In the genomic region with DNA sequence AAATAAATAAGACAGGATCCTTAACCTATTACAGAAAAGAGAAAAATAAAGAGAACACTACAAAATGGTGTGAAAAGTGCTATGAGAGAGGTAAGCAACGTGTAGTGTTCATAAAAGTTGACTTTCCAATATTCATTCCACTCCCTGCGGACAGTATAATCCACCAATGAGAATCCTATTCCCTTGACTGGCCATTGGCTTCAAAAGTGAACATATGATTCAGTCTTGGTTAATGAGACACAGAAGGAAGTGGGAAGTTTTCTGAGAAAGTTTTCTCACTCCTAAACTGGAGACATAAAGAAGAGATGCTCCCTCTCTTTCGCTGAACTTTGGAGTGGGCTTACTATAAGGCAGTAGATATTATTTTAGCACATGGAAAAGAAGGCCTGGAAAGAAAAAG, we compare ENCODE assay signal across 35 cellular contexts.
DNase-seq lines count a peak whose midpoint lies in the region; ATAC-seq, FAIRE-seq and TF ChIP-seq lines count a peak whose summit lies in the region.
"Had no signal": no experiment of that assay in that cellular context is flagged by ENCODE, and none has a peak within 500 bp of the region (broad histone marks: within the 10 kb centered on the region; RNA-seq: fewer than 3 reads in every experiment).

No MANE protein-coding gene starts in this region.

- DNase-seq in HepG2 (ENCODE audit: low spot score) = no peak
- DNase-seq in right lobe of liver = no peak
- DNase-seq in WTC11 (ENCODE audit: low spot score) = no peak
- DNase-seq in mesothelial cell of epicardium (ENCODE audit: low spot score in 2 of 2, unreplicated experiment in 2 of 2) = no peak
- DNase-seq in esophagus muscularis mucosa (ENCODE audit: extremely low spot score) = no peak
- no peak for DNase-seq in NCI-H446 (lab: John Stamatoyannopoulos, UW)
- DNase-seq: 8988T; ACHN; AML-193; BE2C; C1 segment of cervical spinal cord; Caco-2; Calu3; CD4-positive, alpha-beta memory T cell; CD4-positive, alpha-beta T cell; CD4-positive, CD25-positive, alpha-beta regulatory T cell; CD8-positive, alpha-beta memory T cell; CD8-positive, alpha-beta T cell; COR-L47; DMS 273 treated with DMSO at 0.1 percent for 48 hours; DMS153; DMS53; DMS79; DMS79 treated with DMSO at 0.1 percent for 48 hours; DND-41; EL had no signal

- H3K4me1 Mint-ChIP-seq in WTC11 = peaks cover 50% of the 10 kb centered on the region
- H3K4me1 Mint-ChIP-seq in mesothelial cell of epicardium = peaks cover 12% of the 10 kb centered on the region
- H3K4me1 Mint-ChIP-seq: B cell; CD14-positive monocyte; CD4-positive, alpha-beta memory T cell; CD4-positive, CD25-positive, alpha-beta regulatory T cell; CD8-positive, alpha-beta memory T cell had no signal

- H3K36me3 Mint-ChIP-seq in WTC11 (peaks cover 58% of the 10 kb centered on the region), mesothelial cell of epicardium (no peaks in the 10 kb centered on the region)
- H3K36me3 Mint-ChIP-seq: CD14-positive monocyte; CD4-positive, alpha-beta memory T cell; CD4-positive, CD25-positive, alpha-beta regulatory T cell; CD8-positive, alpha-beta memory T cell; CD8-positive, alpha-beta T cell had no signal

- no peak for TF ChIP-seq CTCF in HepG2 (CRISPR knock-in tag; IDR thresholded peaks at IDR 0.05)
- TF ChIP-seq CTCF in right lobe of liver (IDR thresholded peaks at IDR 0.05) = no peak
- no peak for TF ChIP-seq CTCF in WTC11 (IDR thresholded peaks at IDR 0.05)
- TF ChIP-seq CTCF in mesothelial cell of epicardium (IDR thresholded peaks at IDR 0.05; ENCODE audit: unreplicated experiment) = no peak
- no peak for TF ChIP-seq CTCF in esophagus muscularis mucosa (IDR thresholded peaks at IDR 0.05)

- intact Hi-C loops in HepG2 (cut with micrococcal nuclease; ENCODE audit: unreplicated experiment) = loop anchor here (1.0 kb wide), 1 partner anchor 8 kb away; no protein-coding TSS in a partner anchor
- intact Hi-C loops in right lobe of liver (cut with DNase I) = no loop called here
- intact Hi-C loops in esophagus muscularis mucosa (cut with DNase I) = loop anchor here (10.0 kb wide), 1 partner anchor 123 kb away; no protein-coding TSS in a partner anchor

- TF ChIP-seq POLR2A in HepG2 (IDR thresholded peaks at IDR 0.05; ENCODE audit: insufficient read depth in 1 of 2, low read depth in 2 of 2, low read length in 2 of 2) (no peak), right lobe of liver (IDR thresholded peaks at IDR 0.05) (no peak), esophagus muscularis mucosa (IDR thresholded peaks at IDR 0.05; ENCODE audit: low read depth) (no peak)

- H2AFZ ChIP-seq in HepG2 (ENCODE audit: low read length) = no peak overlapping the region

- FAIRE-seq in HepG2 (lab: Jason Lieb, UNC) = no peak
- FAIRE-seq: A204.1, A549, D721Med had no signal

- no peak overlapping the region for H3K4me3 ChIP-seq in HepG2 (replicated peaks in 1 of 3; ENCODE audit: insufficient read depth in 1 of 3, low read depth in 2 of 3, low read length in 3 of 3)
- H3K4me3 ChIP-seq in right lobe of liver = no peak overlapping the region
- no peak overlapping the region for H3K4me3 ChIP-seq in esophagus muscularis mucosa
- H3K4me3 ChIP-seq: A549; BLaER1; BLaER1 treated with 17β-estradiol and CSF1 and Interleukin-3, amounts not matched to agents 10 nM and 100 nM had no signal

- TF ChIP-seq RAD21 in HepG2 (CRISPR knock-in tag; IDR thresholded peaks at IDR 0.05) = no peak

- no peaks in the 10 kb centered on the region for H4K20me1 ChIP-seq in HepG2 (ENCODE audit: insufficient read depth, low read length)
- H4K20me1 ChIP-seq: BLaER1; BLaER1 treated with 17β-estradiol and CSF1 and Interleukin-3, amounts not matched to agents 10 nM and 100 nM had no signal

- CTCF ChIA-PET in HepG2 (lab: Yijun Ruan, JAX; ENCODE audit: low intra/inter-chr PET ratio, low total read pairs) = no interaction called here
- CTCF ChIA-PET in WTC11 (lab: Charles Lee) = no interaction called here

- H3K36me3 ChIP-seq in HepG2 (replicated peaks in 1 of 2; ENCODE audit: control insufficient read depth in 1 of 2, insufficient read depth in 2 of 2, low read length in 2 of 2) (no peaks in the 10 kb centered on the region), right lobe of liver (no peaks in the 10 kb centered on the region), esophagus muscularis mucosa (no peaks in the 10 kb centered on the region)
- H3K36me3 ChIP-seq: BE2C; BLaER1; BLaER1 treated with 17β-estradiol and CSF1 and Interleukin-3, amounts not matched to agents 10 nM and 100 nM had no signal

- in situ Hi-C loops in HepG2 (cut with HindIII; ENCODE audit: extremely low pct_ligation_motif_present, low pct_unique_long_range_greater_than_20kb) = no loop called here

- H3K9me3 ChIP-seq in HepG2 (ENCODE audit: low read length) (no peaks in the 10 kb centered on the region), right lobe of liver (no peaks in the 10 kb centered on the region), esophagus muscularis mucosa (no peaks in the 10 kb centered on the region)
- H3K9me3 ChIP-seq: A549; BE2C; BLaER1; BLaER1 treated with 17β-estradiol and CSF1 and Interleukin-3, amounts not matched to agents 10 nM and 100 nM; Caco-2 had no signal

- ATAC-seq in HepG2 (no peak), right lobe of liver (no peak), WTC11 (no peak)
- ATAC-seq: A549; CD8-positive, alpha-beta T cell had no signal

- POLR2A ChIA-PET in HepG2 (lab: Yijun Ruan, JAX) = no interaction called here
- POLR2A ChIA-PET in WTC11 (lab: Charles Lee) = no interaction called here

- H3K27me3 Mint-ChIP-seq in WTC11 (ENCODE audit: low read depth) (no peaks in the 10 kb centered on the region; the same call in 1 of the 2 replicates), mesothelial cell of epicardium (ENCODE audit: low read depth) (no peaks in the 10 kb centered on the region)
- H3K27me3 Mint-ChIP-seq: B cell; CD4-positive, alpha-beta memory T cell; CD4-positive, alpha-beta T cell; CD4-positive, CD25-positive, alpha-beta regulatory T cell had no signal

- H3K4me3 Mint-ChIP-seq in WTC11 (no peak overlapping the region), mesothelial cell of epicardium (no peak overlapping the region)
- H3K4me3 Mint-ChIP-seq: B cell; CD14-positive monocyte; CD4-positive, alpha-beta memory T cell; CD4-positive, alpha-beta T cell; CD4-positive, CD25-positive, alpha-beta regulatory T cell; CD8-positive, alpha-beta memory T cell; CD8-positive, alpha-beta T cell had no signal

- TF ChIP-seq EP300 in HepG2 (IDR thresholded peaks at IDR 0.05; ENCODE audit: low read depth in 2 of 2, low read length in 2 of 2) (no peak), HepG2 (CRISPR knock-in tag; IDR thresholded peaks at IDR 0.05; ENCODE audit: borderline replicate concordance) (no peak), esophagus muscularis mucosa (IDR thresholded peaks at IDR 0.05) (no peak)

- H3K79me2 ChIP-seq in HepG2 (ENCODE audit: insufficient read depth, low read length) = no peaks in the 10 kb centered on the region

- 100% methylated on average over 3 of the region's 3 CpGs for WGBS in HepG2 (ENCODE audit: low lambda C conversion rate)
- 86% methylated on average over 3 of the region's 3 CpGs for WGBS in right lobe of liver (ENCODE audit: insufficient coverage, low coverage, low lambda C conversion rate, missing lambda C conversion rate)
- 89% methylated on average over 3 of the region's 3 CpGs for WGBS in esophagus muscularis mucosa

- H3K27ac Mint-ChIP-seq in WTC11 (no peak overlapping the region), mesothelial cell of epicardium (peak overlapping the region; percentile 10)
- H3K27ac Mint-ChIP-seq: B cell; CD14-positive monocyte; CD4-positive, alpha-beta memory T cell; CD4-positive, alpha-beta T cell; CD4-positive, CD25-positive, alpha-beta regulatory T cell; CD8-positive, alpha-beta memory T cell; CD8-positive, alpha-beta T cell had no signal

- H3K9me3 Mint-ChIP-seq in WTC11 (peaks cover 35% of the 10 kb centered on the region), mesothelial cell of epicardium (peaks cover 4% of the 10 kb centered on the region)
- H3K9me3 Mint-ChIP-seq: CD4-positive, alpha-beta memory T cell; CD4-positive, alpha-beta T cell; CD8-positive, alpha-beta T cell had no signal

- no TSS peak for BruUV-seq in HepG2 (replicated peaks; lab: Mats Ljungman, UMichigan)

- no peak overlapping the region for H3K9ac ChIP-seq in HepG2 (ENCODE audit: insufficient read depth, low read depth, low read length)
- H3K9ac ChIP-seq: BLaER1; BLaER1 treated with 17β-estradiol and CSF1 and Interleukin-3, amounts not matched to agents 10 nM and 100 nM had no signal

- no peak overlapping the region for H3K4me2 ChIP-seq in HepG2 (ENCODE audit: low read depth, low read length)
- H3K4me2 ChIP-seq: A549; BLaER1; BLaER1 treated with 17β-estradiol and CSF1 and Interleukin-3, amounts not matched to agents 10 nM and 100 nM had no signal

- no peaks in the 10 kb centered on the region for H3K27me3 ChIP-seq in HepG2 (ENCODE audit: control insufficient read depth in 1 of 2, insufficient read depth in 2 of 2, low read length in 2 of 2)
- no peaks in the 10 kb centered on the region for H3K27me3 ChIP-seq in right lobe of liver
- no peaks in the 10 kb centered on the region for H3K27me3 ChIP-seq in esophagus muscularis mucosa
- H3K27me3 ChIP-seq: BLaER1; BLaER1 treated with 17β-estradiol and CSF1 and Interleukin-3, amounts not matched to agents 10 nM and 100 nM had no signal

- H3K4me1 ChIP-seq in HepG2 (ENCODE audit: insufficient read depth, low read length) = peaks cover 23% of the 10 kb centered on the region
- H3K4me1 ChIP-seq in right lobe of liver = no peaks in the 10 kb centered on the region
- H3K4me1 ChIP-seq in esophagus muscularis mucosa = no peaks in the 10 kb centered on the region
- H3K4me1 ChIP-seq: BE2C; BLaER1; BLaER1 treated with 17β-estradiol and CSF1 and Interleukin-3, amounts not matched to agents 10 nM and 100 nM had no signal

- H3K27ac ChIP-seq in HepG2 (ENCODE audit: extremely low read length, insufficient read depth, low read length) (no peak overlapping the region), right lobe of liver (no peak overlapping the region), esophagus muscularis mucosa (replicated peaks in 1 of 4) (no peak overlapping the region)
- H3K27ac ChIP-seq: 22Rv1; BLaER1; BLaER1 treated with 17β-estradiol and CSF1 and Interleukin-3, amounts not matched to agents 10 nM and 100 nM; C4-2B had no signal

TF ChIP-seq in HepG2, 621 proteins besides CTCF, POLR2A, EP300 and RAD21:
- TF ChIP-seq KLF13 (CRISPR knock-in tag; IDR thresholded peaks at IDR 0.05) (no peak), ZNF510 (CRISPR knock-in tag; IDR thresholded peaks at IDR 0.05; ENCODE audit: low read depth) (no peak), XRCC5 (optimal IDR thresholded peaks at IDR 0.05; ENCODE audit: low read length) (no peak), ZNF317 (CRISPR knock-in tag; IDR thresholded peaks at IDR 0.05) (peak; percentile 81)

TF ChIP-seq in WTC11, 78 proteins besides CTCF, POLR2A, EP300 and RAD21:
- TF ChIP-seq GABPB1 (CRISPR knock-in tag; IDR thresholded peaks at IDR 0.05) (no peak), ZNF317 (CRISPR knock-in tag; IDR thresholded peaks at IDR 0.05; ENCODE audit: borderline replicate concordance, low read depth) (peak; percentile 70; the same call in 1 of the 2 replicates)
TF ChIP-seq in WTC11: peak in this region for 1.

Comparison
In these comparisons a context has a peak if more than half of its experiments do, and no peak if none do; other contexts are left out.
1. intact Hi-C loops: an anchor here in HepG2 (1.0 kb wide) and esophagus muscularis mucosa (10.0 kb wide); none called in right lobe of liver.